12 cellular contexts compared by ENCODE assay signal in genomic region chr7:18566829-18567228, GRCh38.
DNase-seq lines count a peak whose midpoint lies in the region; ATAC-seq and TF ChIP-seq lines count a peak whose summit lies in the region.
"Had no signal": no experiment of that assay in that cellular context is flagged by ENCODE, and none has a peak within 500 bp of the region (broad histone marks: within the 10 kb centered on the region; RNA-seq: fewer than 3 reads in every experiment).

No MANE protein-coding gene starts in this region.

- in situ Hi-C loops in GM13976 (cut with MboI; ENCODE audit: low sequenced_read_pairs, unreplicated experiment), result no loop called here

- H3K4me1 ChIP-seq in endodermal cell (ENCODE audit: control insufficient read depth, insufficient read depth, low read length), result no peaks in the 10 kb centered on the region
- H3K4me1 ChIP-seq: Caco-2, uterus had no signal

- H3K9me3 Mint-ChIP-seq in endodermal cell, result no peaks in the 10 kb centered on the region
- H3K9me3 Mint-ChIP-seq: immature natural killer cell had no signal

- H3K27ac Mint-ChIP-seq in T-helper 17 cell (no peak overlapping the region), endodermal cell (no peak overlapping the region)

- no peak overlapping the region for H3K27ac ChIP-seq in endodermal cell (ENCODE audit: low read depth, low read length)

- WGBS in endodermal cell (ENCODE audit: insufficient coverage in 1 of 2, insufficient read length in 1 of 2), 2 experiments, result 89 to 93% methylated on average over 4 to 7 of the region's 7 CpGs

- H3K27me3 Mint-ChIP-seq in T-helper 17 cell (no peaks in the 10 kb centered on the region), endodermal cell (ENCODE audit: insufficient read depth) (no peaks in the 10 kb centered on the region)

- no peak for TF ChIP-seq CTCF in GM13976 (IDR thresholded peaks at IDR 0.05; ENCODE audit: borderline replicate concordance, control extremely low read depth, extremely low read depth, insufficient read depth, missing control alignments)
- TF ChIP-seq CTCF in endodermal cell (conservative IDR thresholded peaks at IDR 0.05), result no peak

- no peaks in the 10 kb centered on the region for H3K36me3 Mint-ChIP-seq in T-helper 17 cell (ENCODE audit: low read depth)
- H3K36me3 Mint-ChIP-seq in endodermal cell (ENCODE audit: low read depth), result no peaks in the 10 kb centered on the region
- H3K36me3 Mint-ChIP-seq: immature natural killer cell had no signal

- no peaks in the 10 kb centered on the region for H3K9me3 ChIP-seq in T-helper 17 cell (ENCODE audit: control insufficient read depth, low read length, poor library complexity, severe bottlenecking)
- H3K9me3 ChIP-seq in endodermal cell (ENCODE audit: control insufficient read depth, low read length), result no peaks in the 10 kb centered on the region
- H3K9me3 ChIP-seq: Caco-2, uterus had no signal

- H3K4me3 Mint-ChIP-seq in T-helper 17 cell (no peak overlapping the region), endodermal cell (no peak overlapping the region)
- H3K4me3 Mint-ChIP-seq: immature natural killer cell had no signal

- no peaks in the 10 kb centered on the region for H3K27me3 ChIP-seq in endodermal cell (ENCODE audit: control insufficient read depth, insufficient read depth, low read length, poor library complexity, severe bottlenecking)
- H3K27me3 ChIP-seq: uterus had no signal

- H3K4me3 ChIP-seq in endodermal cell (ENCODE audit: low read length), result no peak overlapping the region
- H3K4me3 ChIP-seq: K562, uterus had no signal

- H3K9ac ChIP-seq in endodermal cell (ENCODE audit: extremely low read depth, low read length, poor library complexity, severe bottlenecking), result no peak overlapping the region

- ATAC-seq in GM21360 (IDR thresholded peaks at IDR 0.05; ENCODE audit: unreplicated experiment) (peak; percentile 96), HG03135 (IDR thresholded peaks at IDR 0.05; ENCODE audit: unreplicated experiment) (peak; percentile 98), T-helper 17 cell (peak; percentile 76)
- ATAC-seq: K562 had no signal

- DNase-seq in GM13976 (ENCODE audit: low spot score), result peak; percentile 51
- DNase-seq in T-helper 17 cell, result no peak
- DNase-seq in stimulated activated CD4-positive, alpha-beta T cell treated with anti-CD3 and anti-CD28 coated beads, Interleukin-12 subunit alpha, Interleukin-12 subunit beta, amount 100 ng/mL, for 4 hours, result no peak
- DNase-seq in endodermal cell, result no peak
- DNase-seq in activated T-cell treated with anti-CD3 and anti-CD28 coated beads for 4 hours, result no peak
- DNase-seq in activated CD4-positive, alpha-beta T cell treated with anti-CD3 and anti-CD28 coated beads for 48 hours, result no peak
- DNase-seq: Caco-2, immature natural killer cell, uterus had no signal

- H3K4me1 Mint-ChIP-seq in T-helper 17 cell (no peaks in the 10 kb centered on the region), endodermal cell (peaks cover 5% of the 10 kb centered on the region)

- no peaks in the 10 kb centered on the region for H3K36me3 ChIP-seq in endodermal cell (ENCODE audit: control insufficient read depth, insufficient read depth, low read length)
- H3K36me3 ChIP-seq: uterus had no signal
